Comparison of ENCODE assay signal across 5 cellular contexts in the genomic region with DNA sequence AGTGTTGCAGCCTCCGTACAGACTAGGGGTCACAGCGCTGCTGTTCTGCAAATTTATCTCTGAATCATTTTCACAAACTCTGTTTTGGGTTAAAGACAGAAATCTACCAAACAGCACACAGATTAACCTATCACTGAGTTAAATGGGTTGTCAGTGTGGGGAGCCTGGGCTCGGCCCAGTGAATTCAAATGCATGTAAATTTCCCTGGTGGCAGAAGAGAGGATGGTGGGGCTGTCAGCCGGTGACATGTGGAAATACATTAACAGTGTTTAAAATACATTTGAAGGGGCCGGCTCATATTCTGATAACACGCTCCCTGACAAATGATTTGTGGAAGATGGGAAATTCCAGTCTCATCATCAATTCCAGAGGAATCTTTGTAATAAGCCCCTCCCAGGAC.
"Had no signal": no experiment of that assay in that cellular context is flagged by ENCODE, and none has a peak within 500 bp of the region (broad histone marks: within the 10 kb centered on the region; RNA-seq: fewer than 3 reads in every experiment).

No MANE protein-coding gene starts in this region.

- H3K27ac ChIP-seq: HL-60 had no signal

- H3K36me3 Mint-ChIP-seq: IgD-negative memory B cell had no signal

- H3K4me3 ChIP-seq: K562 had no signal

- H3K27me3 Mint-ChIP-seq: IgD-negative memory B cell had no signal

- H3K4me3 Mint-ChIP-seq: IgD-negative memory B cell had no signal

- H3K4me1 Mint-ChIP-seq: IgD-negative memory B cell had no signal

- DNase-seq: IMR-90, KBM-7 had no signal
